In genomic region chr7:105989686-105990085, GRCh38 we compare ENCODE assay signal across 1 cellular context.
TF ChIP-seq lines count a peak whose summit lies in the region.

No MANE protein-coding gene starts in this region.

TF ChIP-seq in WTC11, 78 proteins besides CTCF, POLR2A, EP300 and RAD21 (continued from another document):
- TF ChIP-seq ZNF232 (CRISPR knock-in tag; IDR thresholded peaks at IDR 0.05) (no peak), ATF2 (CRISPR knock-in tag; IDR thresholded peaks at IDR 0.05; ENCODE audit: borderline replicate concordance, low read depth) (no peak)
